Comparison of ENCODE assay signal across 8 cellular contexts in genomic region chr19:5977222-5977784, GRCh38. TPM values are rescaled to one million over a fixed set of nuclear protein-coding genes. Genes with fewer than 3 reads are reported as not detected.
DNase-seq lines count a peak whose midpoint lies in the region; ATAC-seq and TF ChIP-seq lines count a peak whose summit lies in the region.

No MANE protein-coding gene starts in this region.

- peaks cover 15% of the 10 kb centered on the region for H3K36me3 ChIP-seq in suprapubic skin

- H3K27ac ChIP-seq in suprapubic skin, result peak overlapping the region; percentile 83

- peak overlapping the region; percentile 83 to 95 (median 88) for H3K27ac Mint-ChIP-seq in immature natural killer cell

- peaks cover 52% of the 10 kb centered on the region for H3K4me1 ChIP-seq in suprapubic skin

- no peaks in the 10 kb centered on the region for H3K9me3 ChIP-seq in suprapubic skin

- peaks cover 51 to 66% of the 10 kb centered on the region in 2 donors for H3K4me1 Mint-ChIP-seq in immature natural killer cell

- no peak for ATAC-seq in HG03354 (IDR thresholded peaks at IDR 0.05; ENCODE audit: poor library complexity, severe bottlenecking, unreplicated experiment)

- no peak for TF ChIP-seq CTCF in AG09309 (IDR thresholded peaks at IDR 0.05; ENCODE audit: control insufficient read depth, insufficient read depth, low read depth, low read length, missing control alignments)
- TF ChIP-seq CTCF in HFF-Myc (IDR thresholded peaks at IDR 0.05; ENCODE audit: low read depth, low read length, missing control alignments), result no peak
- TF ChIP-seq CTCF in suprapubic skin (IDR thresholded peaks at IDR 0.05), result no peak

- under 1% methylated on average over 30 of the region's 43 CpGs for WGBS in suprapubic skin

- peaks cover 5 to 9% (median 6%) of the 10 kb centered on the region in 3 donors for H3K27me3 Mint-ChIP-seq in immature natural killer cell (ENCODE audit: low read depth in 3 of 3)

- H3K4me3 Mint-ChIP-seq in immature natural killer cell, result peak overlapping the region; percentile 90 to 94 (median 91)

- TF ChIP-seq POLR2A in suprapubic skin (IDR thresholded peaks at IDR 0.05), result no peak

- H3K36me3 Mint-ChIP-seq in immature natural killer cell, result no peaks in the 10 kb centered on the region

- H3K4me3 ChIP-seq in AG09309 (ENCODE audit: control insufficient read depth, low read depth, low read length) (peak overlapping the region; percentile 89), HFF-Myc (replicated peaks; ENCODE audit: low read depth, low read length) (peak overlapping the region; percentile 82), suprapubic skin (peak overlapping the region; percentile 73)

- DNase-seq in AG09309 (ENCODE audit: low read depth), result no peak
- no peak for DNase-seq in HFF-Myc (ENCODE audit: extremely low read depth, low read depth)
- peak; percentile 27 for DNase-seq in activated naive CD4-positive, alpha-beta T cell treated with anti-CD3 and anti-CD28 coated beads, Interleukin-2, amount 50 U/mL, for 16 hours
- DNase-seq in immature natural killer cell, result no peak
- no peak for DNase-seq in suprapubic skin (ENCODE audit: low spot score in 2 of 2)
- no peak for DNase-seq in retina
- no peak for DNase-seq in RKO (ENCODE audit: low spot score)

- TF ChIP-seq EP300 in suprapubic skin (IDR thresholded peaks at IDR 0.05), result no peak

- no peaks in the 10 kb centered on the region for H3K27me3 ChIP-seq in suprapubic skin

- H3K9me3 Mint-ChIP-seq in immature natural killer cell, result no peaks in the 10 kb centered on the region

RNA-seq across cellular contexts. Expression of gene RANBP3, which starts 0.6 kb away (rescaled TPM):
- 10 to 100 TPM in 1 of 3 donors, 1 to 10 TPM in 2; 3.2 to 14.5 (median 4.4) TPM for polyA plus RNA-seq in immature natural killer cell
- total RNA-seq in suprapubic skin, result 10 to 100 TPM; 55.6 to 85.0 (median 78.0) TPM
